In the genomic region with DNA sequence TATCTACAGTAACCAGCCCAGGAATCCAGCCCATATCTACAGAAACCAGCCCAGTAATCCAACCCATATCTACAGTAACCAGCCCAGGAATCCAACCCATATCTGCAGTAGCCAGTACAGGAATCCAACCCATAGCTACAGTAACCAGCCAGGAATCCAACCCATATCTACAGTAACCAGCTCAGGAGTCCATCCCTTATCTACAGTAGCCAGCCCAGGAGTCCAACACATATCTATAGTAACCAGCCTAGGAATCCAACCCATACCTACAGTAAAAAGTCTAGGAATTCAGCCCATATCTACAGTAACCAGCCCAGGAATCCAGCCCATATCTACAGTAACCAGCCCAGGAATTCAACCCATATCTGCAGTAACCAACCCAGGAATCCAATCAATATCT, we compare ENCODE assay signal across 21 cellular contexts.
DNase-seq lines count a peak whose midpoint lies in the region; ATAC-seq, FAIRE-seq and TF ChIP-seq lines count a peak whose summit lies in the region.
"Had no signal": no experiment of that assay in that cellular context is flagged by ENCODE, and none has a peak within 500 bp of the region (broad histone marks: within the 10 kb centered on the region; RNA-seq: fewer than 3 reads in every experiment).

No MANE protein-coding gene starts in this region.

- H3K27me3 ChIP-seq in HepG2 (ENCODE audit: control insufficient read depth in 1 of 2, insufficient read depth in 2 of 2, low read length in 2 of 2) (no peaks in the 10 kb centered on the region; a peak in 1 of 5 replicates), right lobe of liver (no peaks in the 10 kb centered on the region), osteoblast (ENCODE audit: insufficient read depth, low read length) (no peaks in the 10 kb centered on the region)
- H3K27me3 ChIP-seq: BLaER1 had no signal

- H3K27ac ChIP-seq in HepG2 (ENCODE audit: extremely low read length, insufficient read depth, low read length) (no peak overlapping the region), right lobe of liver (no peak overlapping the region), osteoblast (ENCODE audit: low read depth, low read length) (no peak overlapping the region)
- H3K27ac ChIP-seq: 22Rv1, BLaER1, C4-2B had no signal

- no peaks in the 10 kb centered on the region for H4K20me1 ChIP-seq in HepG2 (ENCODE audit: insufficient read depth, low read length)
- H4K20me1 ChIP-seq in osteoblast (ENCODE audit: insufficient read depth, low read length) = no peaks in the 10 kb centered on the region
- H4K20me1 ChIP-seq: BLaER1 had no signal

- intact Hi-C loops in HepG2 (cut with micrococcal nuclease; ENCODE audit: unreplicated experiment) (no loop called here), right lobe of liver (cut with DNase I) (no loop called here)

- TF ChIP-seq EP300 in HepG2 (IDR thresholded peaks at IDR 0.05; ENCODE audit: low read depth in 2 of 2, low read length in 2 of 2) (no peak), HepG2 (CRISPR knock-in tag; IDR thresholded peaks at IDR 0.05; ENCODE audit: borderline replicate concordance) (no peak)

- TF ChIP-seq POLR2A in HepG2 (IDR thresholded peaks at IDR 0.05; ENCODE audit: insufficient read depth in 1 of 2, low read depth in 2 of 2, low read length in 2 of 2) (no peak), right lobe of liver (IDR thresholded peaks at IDR 0.05) (no peak)

- CTCF ChIA-PET in HepG2 (lab: Yijun Ruan, JAX; ENCODE audit: low intra/inter-chr PET ratio, low total read pairs) = no interaction called here

- H3K4me2 ChIP-seq in HepG2 (ENCODE audit: low read depth, low read length) (no peak overlapping the region), osteoblast (ENCODE audit: insufficient read depth, low read length) (no peak overlapping the region)
- H3K4me2 ChIP-seq: BLaER1, GM23338 had no signal

- no peak for TF ChIP-seq RAD21 in HepG2 (CRISPR knock-in tag; IDR thresholded peaks at IDR 0.05)

- no peak overlapping the region for H3K9ac ChIP-seq in HepG2 (ENCODE audit: insufficient read depth, low read depth, low read length)
- H3K9ac ChIP-seq: BLaER1 had no signal

- FAIRE-seq in HepG2 (lab: Jason Lieb, UNC) = no peak
- FAIRE-seq: A204.1, D721Med, GM12892 had no signal

- H3K36me3 ChIP-seq in HepG2 (replicated peaks in 1 of 2; ENCODE audit: control insufficient read depth in 1 of 2, insufficient read depth in 2 of 2, low read length in 2 of 2) = no peaks in the 10 kb centered on the region
- H3K36me3 ChIP-seq in right lobe of liver = no peaks in the 10 kb centered on the region
- no peaks in the 10 kb centered on the region for H3K36me3 ChIP-seq in osteoblast (ENCODE audit: insufficient read depth, low read length)

- TF ChIP-seq CTCF in HepG2 (CRISPR knock-in tag; IDR thresholded peaks at IDR 0.05) (no peak), right lobe of liver (IDR thresholded peaks at IDR 0.05) (no peak), fibroblast of the aortic adventitia (IDR thresholded peaks at IDR 0.05; ENCODE audit: insufficient read depth, low read length) (no peak), osteoblast (IDR thresholded peaks at IDR 0.05; ENCODE audit: extremely low read depth, low read depth, low read length) (no peak)

- H3K4me1 ChIP-seq in HepG2 (ENCODE audit: insufficient read depth, low read length) (no peaks in the 10 kb centered on the region), right lobe of liver (no peaks in the 10 kb centered on the region), osteoblast (ENCODE audit: insufficient read depth, low read length) (peaks cover 12% of the 10 kb centered on the region)
- H3K4me1 ChIP-seq: BLaER1, Caco-2 had no signal

- POLR2A ChIA-PET in HepG2 (lab: Yijun Ruan, JAX) = no interaction called here

- in situ Hi-C loops in HepG2 (cut with HindIII; ENCODE audit: extremely low pct_ligation_motif_present, low pct_unique_long_range_greater_than_20kb) = no loop called here

- DNase-seq in HepG2 (ENCODE audit: low spot score) (no peak), right lobe of liver (no peak), fibroblast of the aortic adventitia (ENCODE audit: low read depth) (peak; percentile 19), osteoblast (ENCODE audit: insufficient read length, low spot score, missing footprints) (peak; percentile 48), NCI-H1694 (lab: John Stamatoyannopoulos, UW) (no peak), GM19238 (ENCODE audit: insufficient read length, low spot score) (no peak)
- DNase-seq: Caco-2; CD4-positive, CD25-positive, alpha-beta regulatory T cell; CD8-positive, alpha-beta T cell; DMS 273 treated with DMSO at 0.1 percent for 48 hours; DMS79 treated with DMSO at 0.1 percent for 48 hours; GF-D8; H9 had no signal

- ATAC-seq in HepG2 = no peak
- ATAC-seq in right lobe of liver = no peak
- ATAC-seq: CD8-positive, alpha-beta T cell; GM23338; HCT116 had no signal

- H2AFZ ChIP-seq in HepG2 (ENCODE audit: low read length) = no peak overlapping the region
- no peak overlapping the region for H2AFZ ChIP-seq in osteoblast (ENCODE audit: low read length)
- H2AFZ ChIP-seq: GM23338 had no signal

- H3K79me2 ChIP-seq in HepG2 (ENCODE audit: insufficient read depth, low read length) = no peaks in the 10 kb centered on the region
- H3K79me2 ChIP-seq in osteoblast (ENCODE audit: insufficient read depth, low read length) = no peaks in the 10 kb centered on the region

- H3K4me3 ChIP-seq in HepG2 (replicated peaks in 1 of 3; ENCODE audit: insufficient read depth in 1 of 3, low read depth in 2 of 3, low read length in 3 of 3) = no peak overlapping the region
- H3K4me3 ChIP-seq in right lobe of liver = no peak overlapping the region
- H3K4me3 ChIP-seq in fibroblast of the aortic adventitia (ENCODE audit: low read depth, low read length) = no peak overlapping the region
- H3K4me3 ChIP-seq in osteoblast (ENCODE audit: insufficient read depth, low read length) = no peak overlapping the region
- H3K4me3 ChIP-seq: BLaER1, GM23338 had no signal

- BruUV-seq in HepG2 (replicated peaks; lab: Mats Ljungman, UMichigan) = no TSS peak

- peaks cover 97% of the 10 kb centered on the region for H3K9me3 ChIP-seq in HepG2 (ENCODE audit: low read length)
- H3K9me3 ChIP-seq in right lobe of liver = no peaks in the 10 kb centered on the region
- peaks cover 3% of the 10 kb centered on the region for H3K9me3 ChIP-seq in osteoblast (ENCODE audit: low read depth, low read length)
- H3K9me3 ChIP-seq: Caco-2 had no signal

TF ChIP-seq in HepG2, 621 proteins besides CTCF, POLR2A, EP300 and RAD21:
- TF ChIP-seq ZMYM3 (CRISPR knock-in tag; IDR thresholded peaks at IDR 0.05) = no peak
- peak; percentile 80; the same call in 1 of the 2 replicates for TF ChIP-seq ZNF792 (CRISPR knock-in tag; IDR thresholded peaks at IDR 0.05)

Comparison
In these comparisons a context has a peak if more than half of its experiments do, and no peak if none do; other contexts are left out.
1. DNase-seq: peak in fibroblast of the aortic adventitia (single experiment) and osteoblast (single experiment); none in HepG2 (single experiment), right lobe of liver (0 of 3), NCI-H1694 (single experiment) and GM19238 (single experiment).